Comparison of ENCODE assay signal across 8 cellular contexts in the genomic region with DNA sequence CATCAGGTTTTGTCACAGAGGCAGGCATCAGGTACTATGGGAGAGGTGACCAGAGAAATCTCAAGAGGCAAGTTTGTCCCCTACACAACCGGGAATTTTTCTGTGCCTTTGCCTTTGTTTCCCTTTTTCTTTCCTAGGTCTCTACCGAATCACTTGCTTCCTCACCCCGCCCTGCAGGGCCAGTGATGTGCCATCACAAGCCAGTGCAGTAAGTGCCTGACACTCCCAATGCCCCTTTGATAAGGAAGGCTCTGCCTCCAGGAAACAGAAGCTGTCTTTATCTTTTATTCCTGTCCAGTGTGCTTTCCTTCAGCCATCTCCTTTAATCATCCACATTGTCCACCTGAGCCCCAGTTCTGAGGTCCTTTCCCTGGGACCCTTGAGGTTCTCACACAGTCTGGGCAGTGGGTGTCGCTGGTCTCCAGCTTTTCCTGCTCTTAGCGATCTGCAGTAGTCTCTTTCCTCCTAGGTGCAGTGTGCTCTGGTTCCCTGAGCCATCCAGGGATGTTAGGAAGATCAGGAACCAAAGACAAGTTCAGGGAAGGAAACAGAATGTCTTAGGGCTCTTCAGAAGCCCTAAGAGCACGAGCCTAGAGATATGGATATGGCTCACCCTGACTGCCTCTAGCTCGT. TPM values are rescaled to one million over a fixed set of nuclear protein-coding genes. Genes with fewer than 3 reads are reported as not detected.
DNase-seq lines count a peak whose midpoint lies in the region; ATAC-seq and TF ChIP-seq lines count a peak whose summit lies in the region.

No MANE protein-coding gene starts in this region.

- DNase-seq in A172 (ENCODE audit: low spot score) (peak; percentile 25), GM12864 (ENCODE audit: low read depth) (no peak), OCI-M2 (lab: John Stamatoyannopoulos, UW; ENCODE audit: unreplicated experiment) (peak; percentile 3), epithelial cell of proximal tubule (ENCODE audit: low read depth) (no peak), osteoblast (ENCODE audit: insufficient read length, low spot score, missing footprints) (no peak), sigmoid colon (no peak), NCI-H510A treated with DMSO at 0.1 percent for 48 hours (lab: John Stamatoyannopoulos, UW) (no peak)

- H3K9me3 ChIP-seq in osteoblast (ENCODE audit: low read depth, low read length) (no peaks in the 10 kb centered on the region), sigmoid colon (no peaks in the 10 kb centered on the region)

- TF ChIP-seq EP300 in sigmoid colon (IDR thresholded peaks at IDR 0.05), result no peak

- no peak overlapping the region for H3K4me2 ChIP-seq in osteoblast (ENCODE audit: insufficient read depth, low read length)

- 27 to 42% methylated on average over 7 of the region's 7 CpGs for WGBS in sigmoid colon, 2 donors

- H3K4me1 ChIP-seq in osteoblast (ENCODE audit: insufficient read depth, low read length), result no peaks in the 10 kb centered on the region
- no peaks in the 10 kb centered on the region for H3K4me1 ChIP-seq in sigmoid colon

- no peak overlapping the region for H2AFZ ChIP-seq in osteoblast (ENCODE audit: low read length)

- no peaks in the 10 kb centered on the region for H3K36me3 ChIP-seq in osteoblast (ENCODE audit: insufficient read depth, low read length)
- no peaks in the 10 kb centered on the region for H3K36me3 ChIP-seq in sigmoid colon

- no peaks in the 10 kb centered on the region for H3K79me2 ChIP-seq in osteoblast (ENCODE audit: insufficient read depth, low read length)

- intact Hi-C loops in sigmoid colon (cut with DNase I), result loop anchor here (5.0 kb wide), 1 partner anchor 168 kb away; no protein-coding TSS in a partner anchor

- no peak for TF ChIP-seq POLR2A in sigmoid colon (IDR thresholded peaks at IDR 0.05)

- no peak for ATAC-seq in GM19467 (IDR thresholded peaks at IDR 0.05; ENCODE audit: unreplicated experiment)

- H3K27ac ChIP-seq in osteoblast (ENCODE audit: low read depth, low read length) (no peak overlapping the region), sigmoid colon (no peak overlapping the region)

- H3K4me3 ChIP-seq in GM12864 (ENCODE audit: low read depth, low read length) (no peak overlapping the region), epithelial cell of proximal tubule (ENCODE audit: low read depth, low read length) (no peak overlapping the region), osteoblast (ENCODE audit: insufficient read depth, low read length) (no peak overlapping the region), sigmoid colon (no peak overlapping the region)

- no peaks in the 10 kb centered on the region for H4K20me1 ChIP-seq in osteoblast (ENCODE audit: insufficient read depth, low read length)

- TF ChIP-seq CTCF in GM12864 (IDR thresholded peaks at IDR 0.05; ENCODE audit: low read depth, low read length, missing control alignments) (peak; percentile 33), epithelial cell of proximal tubule (conservative IDR thresholded peaks at IDR 0.05; ENCODE audit: low read depth, low read length) (peak; percentile 80), osteoblast (IDR thresholded peaks at IDR 0.05; ENCODE audit: extremely low read depth, low read depth, low read length) (peak; percentile 50), sigmoid colon (IDR thresholded peaks at IDR 0.05) (peak in 2 of 4 experiments; percentile 25 to 28)

- H3K27me3 ChIP-seq in osteoblast (ENCODE audit: insufficient read depth, low read length), result peaks cover 3% of the 10 kb centered on the region
- no peaks in the 10 kb centered on the region for H3K27me3 ChIP-seq in sigmoid colon

RNA-seq across cellular contexts. Expression of a gene that starts 36.6 kb away (rescaled TPM):
- not detected in 2 replicates for total RNA-seq in A172 (2014; rRNA removed; shearing (Covaris generic))
- 1.2 and 2.7 TPM in 2 replicates for total RNA-seq in epithelial cell of proximal tubule
- 0.29 TPM in 1 of 2 replicates, not detected in the other for total RNA-seq in osteoblast
- total RNA-seq in sigmoid colon, result 10 to 100 TPM in 1 of 4 donors, 1 to 10 TPM in 3; 2.4 to 10.8 (median 3.7) TPM
- polyA plus RNA-seq in sigmoid colon, result 1 to 10 TPM in 2 of 3 donors, not detected in 1; 1.2 to 3.4 TPM

RNA-seq across cellular contexts. Expression of a gene that starts 53.5 kb away (rescaled TPM):
- total RNA-seq in A172 (2014; rRNA removed; shearing (Covaris generic)), result 7.5 and 14.7 TPM in 2 replicates
- total RNA-seq in epithelial cell of proximal tubule, result 6.9 and 11.9 TPM in 2 replicates
- total RNA-seq in osteoblast, result 6.9 and 9.1 TPM in 2 replicates
- total RNA-seq in sigmoid colon, result 10 to 100 TPM in 3 of 4 donors, 1 to 10 TPM in 1; 7.1 to 27.8 (median 16.7) TPM
- 10 to 100 TPM in 1 of 3 donors, 1 to 10 TPM in 2; 3.5 to 15.3 (median 5.4) TPM for polyA plus RNA-seq in sigmoid colon

Comparison
In these comparisons a context has a peak if more than half of its experiments do, and no peak if none do; other contexts are left out.
1. DNase-seq: peak in A172 (single experiment) and OCI-M2 (single experiment); none in GM12864 (single experiment), epithelial cell of proximal tubule (single experiment), osteoblast (single experiment), sigmoid colon (single experiment) and NCI-H510A treated with DMSO at 0.1 percent for 48 hours (single experiment).